In the genomic region with DNA sequence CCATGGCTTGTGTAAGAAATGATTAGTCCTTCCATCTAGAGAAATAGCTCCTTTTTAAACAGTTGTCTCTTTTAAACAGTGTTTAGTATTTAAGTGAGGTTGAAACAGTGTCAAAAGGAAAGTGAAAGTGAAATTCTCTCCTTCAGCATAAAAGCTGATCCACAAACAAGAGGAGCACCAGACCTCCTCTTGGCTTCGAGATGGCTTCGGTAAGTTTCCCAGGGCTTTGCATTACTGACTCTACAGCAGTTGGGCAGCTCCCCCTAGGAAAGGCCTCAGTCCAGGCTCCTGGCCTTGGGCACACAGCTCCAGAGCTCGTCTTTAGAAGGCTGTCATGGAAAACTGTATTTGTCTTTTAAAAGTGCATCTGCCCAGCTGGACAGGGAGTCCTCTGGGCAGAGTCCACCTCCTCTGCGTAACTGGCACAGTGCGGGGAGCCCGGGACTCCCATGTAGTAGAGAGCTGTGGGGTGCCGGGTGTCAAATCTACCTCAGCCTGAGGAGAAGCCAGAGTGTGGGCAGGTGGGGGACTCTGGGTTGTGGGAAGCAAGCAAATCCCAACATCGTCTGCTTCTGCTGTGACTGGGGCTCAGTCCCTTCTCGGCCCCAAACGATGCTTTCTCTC, we compare ENCODE assay signal across 8 cellular contexts. TPM values are rescaled to one million over a fixed set of nuclear protein-coding genes. Genes with fewer than 3 reads are reported as not detected.
DNase-seq lines count a peak whose midpoint lies in the region; ATAC-seq and TF ChIP-seq lines count a peak whose summit lies in the region.

A gene with protein sequence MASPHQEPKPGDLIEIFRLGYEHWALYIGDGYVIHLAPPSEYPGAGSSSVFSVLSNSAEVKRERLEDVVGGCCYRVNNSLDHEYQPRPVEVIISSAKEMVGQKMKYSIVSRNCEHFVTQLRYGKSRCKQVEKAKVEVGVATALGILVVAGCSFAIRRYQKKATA (plus strand): TSS at position 140 of the 624 bp plus-strand sequence. CDS start 61 bp downstream, at position 201.

- in situ Hi-C loops in Panc1 (cut with HindIII; ENCODE audit: low pct_unique_long_range_greater_than_20kb, low sequenced_read_pairs): no loop called here

- peak; percentile 51 for TF ChIP-seq POLR2A in GM18505 (IDR thresholded peaks at IDR 0.05; ENCODE audit: borderline replicate concordance, extremely low read depth, insufficient read depth, insufficient read length)
- TF ChIP-seq POLR2A in breast epithelium (IDR thresholded peaks at IDR 0.05): no peak
- peak in 1 of 3 donors; percentile 51 for TF ChIP-seq POLR2A in spleen (IDR thresholded peaks at IDR 0.05)

- TF ChIP-seq CTCF in A673 (conservative IDR thresholded peaks at IDR 0.05; ENCODE audit: low read depth, low read length) (no peak), Panc1 (IDR thresholded peaks at IDR 0.05) (no peak), breast epithelium (IDR thresholded peaks at IDR 0.05) (no peak), kidney epithelial cell (IDR thresholded peaks at IDR 0.05; ENCODE audit: insufficient read depth, low read length, poor library complexity, severe bottlenecking) (no peak), spleen (IDR thresholded peaks at IDR 0.05 in 8 of 11, conservative IDR thresholded peaks at IDR 0.05 in 3 of 11) (no peak)

- H3K9me3 ChIP-seq in A673 (ENCODE audit: low read depth, low read length, poor library complexity, severe bottlenecking) (no peaks in the 10 kb centered on the region), Panc1 (ENCODE audit: control insufficient read depth, insufficient read depth, low read depth, low read length) (no peaks in the 10 kb centered on the region), breast epithelium (no peaks in the 10 kb centered on the region), spleen (no peaks in the 10 kb centered on the region)

- DNase-seq in A673 (ENCODE audit: low spot score) (peak; percentile 18), Panc1 (ENCODE audit: low read depth, low spot score) (no peak), breast epithelium (ENCODE audit: low spot score in 2 of 2) (no peak), kidney epithelial cell (ENCODE audit: low read depth) (peak; percentile 31), spleen (no peak)

- intact Hi-C loops in A673 (cut with micrococcal nuclease; ENCODE audit: unreplicated experiment): no loop called here
- intact Hi-C loops in Panc1 (cut with micrococcal nuclease; ENCODE audit: unreplicated experiment): no loop called here
- intact Hi-C loops in breast epithelium (cut with DNase I; ENCODE audit: low total_unique reads): no loop called here
- intact Hi-C loops in spleen (cut with DNase I; ENCODE audit: low total_unique reads): no loop called here

- BruUV-seq in A673 (replicated peaks; lab: Mats Ljungman, UMichigan) (no TSS peak), Panc1 (replicated peaks; lab: Mats Ljungman, UMichigan) (no TSS peak)

- POLR2A ChIA-PET in A673 (lab: Charles Lee; ENCODE audit: low non-redundant PET): no interaction called here
- POLR2A ChIA-PET in Panc1 (lab: Charles Lee): no interaction called here

- CTCF ChIA-PET in A673 (lab: Charles Lee): interaction anchor here (0.5 kb wide), 1 partner anchor 768 kb away, joined by 4 read pairs; no protein-coding TSS in a partner anchor
- CTCF ChIA-PET in Panc1 (lab: Charles Lee): no interaction called here

- H3K4me3 ChIP-seq in A673 (ENCODE audit: low read depth, low read length, poor library complexity, severe bottlenecking): peak within 1 kb of the TSS; percentile 37
- peak within 1 kb of the TSS; percentile 28 to 56 for H3K4me3 ChIP-seq in Panc1 (ENCODE audit: low read depth in 2 of 2, low read length in 2 of 2)
- peak within 1 kb of the TSS; percentile 39 to 68 (median 54) for H3K4me3 ChIP-seq in breast epithelium
- peak within 1 kb of the TSS; percentile 9 for H3K4me3 ChIP-seq in kidney epithelial cell (ENCODE audit: low read depth, low read length)
- H3K4me3 ChIP-seq in spleen: peak within 1 kb of the TSS; percentile 32 to 68 (median 52)

- no peaks in the 10 kb centered on the region for H3K36me3 ChIP-seq in A673 (ENCODE audit: insufficient read depth, low read length, poor library complexity, severe bottlenecking)
- no peaks in the 10 kb centered on the region for H3K36me3 ChIP-seq in Panc1 (ENCODE audit: control insufficient read depth, insufficient read depth, low read length)
- no peaks in the 10 kb centered on the region for H3K36me3 ChIP-seq in breast epithelium
- H3K36me3 ChIP-seq in kidney epithelial cell (ENCODE audit: control insufficient read depth, insufficient read depth, low read length): peaks cover 2% of the 10 kb centered on the region
- H3K36me3 ChIP-seq in spleen: peaks cover 0 to 18% (median 0%) of the 10 kb centered on the region in 6 donors

- WGBS in spleen, 5 donors: 9 to 22% (median 15%) methylated on average over 8 to 10 of the region's 10 CpGs

- H3K27me3 ChIP-seq in A673 (replicated peaks; ENCODE audit: insufficient read depth, low read depth, low read length, poor library complexity) (no peaks in the 10 kb centered on the region), Panc1 (ENCODE audit: control insufficient read depth, insufficient read depth, low read length) (peaks cover 9% of the 10 kb centered on the region; the same call in 1 of the 2 replicates), breast epithelium (no peaks in the 10 kb centered on the region), kidney epithelial cell (ENCODE audit: control insufficient read depth, insufficient read depth, low read length) (no peaks in the 10 kb centered on the region), spleen (replicated peaks in 1 of 7) (no peaks in the 10 kb centered on the region)

- no peak within 1 kb of the TSS for H3K27ac ChIP-seq in A673 (ENCODE audit: low read depth, low read length, poor library complexity, severe bottlenecking)
- H3K27ac ChIP-seq in Panc1 (ENCODE audit: low read length): peak within 1 kb of the TSS; percentile 2
- peak within 1 kb of the TSS; percentile 95 for H3K27ac ChIP-seq in breast epithelium
- H3K27ac ChIP-seq in spleen: peak within 1 kb of the TSS; percentile 53 to 89 (median 86)

- ATAC-seq in GM18505 (IDR thresholded peaks at IDR 0.05; ENCODE audit: unreplicated experiment): no peak
- ATAC-seq in Panc1: peak; percentile 81
- no peak for ATAC-seq in HG02840 (IDR thresholded peaks at IDR 0.05; ENCODE audit: low FRiP score, unreplicated experiment)
- no peak for ATAC-seq in GM21526 (IDR thresholded peaks at IDR 0.05; ENCODE audit: low FRiP score, unreplicated experiment)

- H3K4me1 ChIP-seq in A673 (ENCODE audit: insufficient read depth, low read length, poor library complexity, severe bottlenecking) (peaks cover 7% of the 10 kb centered on the region), Panc1 (ENCODE audit: control insufficient read depth, insufficient read depth, low read length) (no peaks in the 10 kb centered on the region), breast epithelium (peaks cover 28 to 54% of the 10 kb centered on the region in 2 donors), spleen (peaks cover 34 to 100% (median 84%) of the 10 kb centered on the region in 6 donors)

RNA-seq across cellular contexts. Expression of the gene that starts here (rescaled TPM):
- total RNA-seq in A673 (2021) (0.97 and 1.0 TPM in 2 replicates), Panc1 (2021; ENCODE audit: unreplicated experiment) (15.2 TPM), breast epithelium (10 to 100 TPM; 13.9 to 100.0 (median 95.3) TPM), kidney epithelial cell (14.1 and 14.7 TPM in 2 replicates), spleen (100 to 1,000 TPM in 1 of 7 donors, 10 to 100 TPM in 6; 55.6 to 101 (median 65.3) TPM)
- 5.7 TPM for polyA plus RNA-seq in Panc1 (2012; ENCODE audit: insufficient read length)
- polyA plus RNA-seq in spleen: 100 to 1,000 TPM in 1 of 3 donors, 10 to 100 TPM in 2; 78.6 to 105 (median 98.6) TPM

Comparison
In these comparisons a context has a peak if more than half of its experiments do, and no peak if none do; other contexts are left out.
1. DNase-seq: peak in A673 (single experiment) and kidney epithelial cell (single experiment); none in Panc1 (single experiment), breast epithelium (0 of 2) and spleen (single experiment).
2. Peak in every context shown above with its lines, with median percentiles within 50 percentile points of each other: H3K4me3 ChIP-seq.